Comparison of ENCODE assay signal across 8 cellular contexts in genomic region chr3:184186184-184186901, GRCh38. TPM values are rescaled to one million over a fixed set of nuclear protein-coding genes. Genes with fewer than 3 reads are reported as not detected.
A peak's percentile ranks its signal among the peaks of the same experiment; 100 is the strongest.
DNase-seq lines count a peak whose midpoint lies in the region; ATAC-seq and TF ChIP-seq lines count a peak whose summit lies in the region.

A gene with protein sequence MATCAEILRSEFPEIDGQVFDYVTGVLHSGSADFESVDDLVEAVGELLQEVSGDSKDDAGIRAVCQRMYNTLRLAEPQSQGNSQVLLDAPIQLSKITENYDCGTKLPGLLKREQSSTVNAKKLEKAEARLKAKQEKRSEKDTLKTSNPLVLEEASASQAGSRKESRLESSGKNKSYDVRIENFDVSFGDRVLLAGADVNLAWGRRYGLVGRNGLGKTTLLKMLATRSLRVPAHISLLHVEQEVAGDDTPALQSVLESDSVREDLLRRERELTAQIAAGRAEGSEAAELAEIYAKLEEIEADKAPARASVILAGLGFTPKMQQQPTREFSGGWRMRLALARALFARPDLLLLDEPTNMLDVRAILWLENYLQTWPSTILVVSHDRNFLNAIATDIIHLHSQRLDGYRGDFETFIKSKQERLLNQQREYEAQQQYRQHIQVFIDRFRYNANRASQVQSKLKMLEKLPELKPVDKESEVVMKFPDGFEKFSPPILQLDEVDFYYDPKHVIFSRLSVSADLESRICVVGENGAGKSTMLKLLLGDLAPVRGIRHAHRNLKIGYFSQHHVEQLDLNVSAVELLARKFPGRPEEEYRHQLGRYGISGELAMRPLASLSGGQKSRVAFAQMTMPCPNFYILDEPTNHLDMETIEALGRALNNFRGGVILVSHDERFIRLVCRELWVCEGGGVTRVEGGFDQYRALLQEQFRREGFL (plus strand): TSS chr3:184186199. CDS start chr3:184186208, 9 bp downstream.

- peaks cover 49% of the 10 kb centered on the region for H3K36me3 Mint-ChIP-seq in T-helper 1 cell treated with Interleukin-12 subunit alpha and Interleukin-12 subunit beta and Interleukin-4 antibody, amounts not matched to agents 30 μg/mL and 1 μg/mL, for 36 hours (ENCODE audit: low read depth)
- peaks cover 6% of the 10 kb centered on the region for H3K36me3 Mint-ChIP-seq in neural crest cell (ENCODE audit: low read depth)

- H3K4me3 Mint-ChIP-seq in T-helper 1 cell treated with Interleukin-12 subunit alpha and Interleukin-12 subunit beta and Interleukin-4 antibody, amounts not matched to agents 30 μg/mL and 1 μg/mL, for 36 hours: peak within 1 kb of the TSS; percentile 99
- peak within 1 kb of the TSS; percentile 96 for H3K4me3 Mint-ChIP-seq in neural crest cell

- TF ChIP-seq CTCF in 22Rv1 (IDR thresholded peaks at IDR 0.05) (no peak), fibroblast of mammary gland (conservative IDR thresholded peaks at IDR 0.05; ENCODE audit: control insufficient read depth, insufficient read depth, low read depth, low read length) (no peak), neural crest cell (conservative IDR thresholded peaks at IDR 0.05) (no peak)

- DNase-seq in fibroblast of mammary gland (ENCODE audit: low read depth) (peak; percentile 70), neural crest cell (ENCODE audit: low read depth, low spot score) (no peak), cerebellar cortex (ENCODE audit: low spot score) (no peak)
- no peak for DNase-seq in stimulated activated CD4-positive, alpha-beta T cell treated with anti-CD3 and anti-CD28 coated beads, Interleukin-4, amount 100 ng/mL, for 1 hour

- H3K27ac Mint-ChIP-seq in T-helper 1 cell treated with Interleukin-12 subunit alpha and Interleukin-12 subunit beta and Interleukin-4 antibody, amounts not matched to agents 30 μg/mL and 1 μg/mL, for 36 hours: peak within 1 kb of the TSS; percentile 95
- peak within 1 kb of the TSS; percentile 97 for H3K27ac Mint-ChIP-seq in neural crest cell (ENCODE audit: unreplicated experiment)

- H3K9me3 Mint-ChIP-seq in T-helper 1 cell treated with Interleukin-12 subunit alpha and Interleukin-12 subunit beta and Interleukin-4 antibody, amounts not matched to agents 30 μg/mL and 1 μg/mL, for 36 hours: no peaks in the 10 kb centered on the region
- no peaks in the 10 kb centered on the region for H3K9me3 Mint-ChIP-seq in neural crest cell

- ATAC-seq in GM18520 (IDR thresholded peaks at IDR 0.05; ENCODE audit: unreplicated experiment) (peak; percentile 14), HG03095 (IDR thresholded peaks at IDR 0.05; ENCODE audit: unreplicated experiment) (peak; percentile 7)

- peaks cover 33% of the 10 kb centered on the region for H3K4me1 Mint-ChIP-seq in T-helper 1 cell treated with Interleukin-12 subunit alpha and Interleukin-12 subunit beta and Interleukin-4 antibody, amounts not matched to agents 30 μg/mL and 1 μg/mL, for 36 hours (ENCODE audit: low read depth)
- peaks cover 30% of the 10 kb centered on the region for H3K4me1 Mint-ChIP-seq in neural crest cell

- H3K27ac ChIP-seq in 22Rv1: peak within 1 kb of the TSS; percentile 83

- H3K27me3 Mint-ChIP-seq in T-helper 1 cell treated with Interleukin-12 subunit alpha and Interleukin-12 subunit beta and Interleukin-4 antibody, amounts not matched to agents 30 μg/mL and 1 μg/mL, for 36 hours (ENCODE audit: low read depth): no peaks in the 10 kb centered on the region
- H3K27me3 Mint-ChIP-seq in neural crest cell (ENCODE audit: low read depth): no peaks in the 10 kb centered on the region

- H3K4me3 ChIP-seq in fibroblast of mammary gland (ENCODE audit: control insufficient read depth, low read depth, low read length): peak within 1 kb of the TSS; percentile 98

RNA-seq across cellular contexts. Expression of the gene that starts here (rescaled TPM):
- 63.9 and 67.3 TPM in 2 replicates for total RNA-seq in neural crest cell
